ENCODE assay signal across 1 cellular context in genomic region chr9:37465249-37466036, GRCh38.
TF ChIP-seq lines count a peak whose summit lies in the region.

ZBTB5 (minus strand) TSS chr9:37465450; CDS start chr9:37442551, 22,899 bp downstream.

TF ChIP-seq in K562, 482 proteins besides CTCF, POLR2A, EP300 and RAD21 (continued from another document and continues in another):
- TF ChIP-seq GMEB1 (CRISPR knock-in tag; IDR thresholded peaks at IDR 0.05), result no peak
- TF ChIP-seq GABPA (tag; conservative IDR thresholded peaks at IDR 0.05; ENCODE audit: low read depth), result peak; percentile 97
- no peak for TF ChIP-seq CTBP1 (IDR thresholded peaks at IDR 0.05; ENCODE audit: borderline replicate concordance)
- no peak for TF ChIP-seq YBX1 (IDR thresholded peaks at IDR 0.05)
- no peak for TF ChIP-seq ZNF280A (IDR thresholded peaks at IDR 0.05; ENCODE audit: low read depth, partially characterized antibody)
- peak; percentile 37; the same call in 1 of the 2 replicates for TF ChIP-seq DPF2 (IDR thresholded peaks at IDR 0.05)
- TF ChIP-seq MIER1 (IDR thresholded peaks at IDR 0.05; ENCODE audit: low read depth), result no peak
- no peak for TF ChIP-seq CCAR2 (IDR thresholded peaks at IDR 0.05; ENCODE audit: low read depth, low read length)
- no peak for TF ChIP-seq ZNF668 (CRISPR knock-in tag; IDR thresholded peaks at IDR 0.05)
- TF ChIP-seq ZNF280B (CRISPR knock-in tag; IDR thresholded peaks at IDR 0.05), result no peak
- no peak for TF ChIP-seq MAFF (IDR thresholded peaks at IDR 0.05; ENCODE audit: low read length)
- TF ChIP-seq KLF1 (tag; IDR thresholded peaks at IDR 0.05), result no peak
- TF ChIP-seq CXXC5 (CRISPR knock-in tag; IDR thresholded peaks at IDR 0.05), result peak; percentile 92
- TF ChIP-seq NFE2L1 (tag; IDR thresholded peaks at IDR 0.05; ENCODE audit: borderline replicate concordance, low read depth), result no peak
- TF ChIP-seq TEAD4 (IDR thresholded peaks at IDR 0.05; ENCODE audit: low read length), result no peak
- TF ChIP-seq TEAD4 (CRISPR knock-in tag; IDR thresholded peaks at IDR 0.05; ENCODE audit: borderline replicate concordance), result no peak
- peak; percentile 79 for TF ChIP-seq LCOR (CRISPR knock-in tag; IDR thresholded peaks at IDR 0.05)
- TF ChIP-seq E2F8 (IDR thresholded peaks at IDR 0.05; ENCODE audit: low read depth, partially characterized antibody), result peak; percentile 45
- TF ChIP-seq HINFP (tag; conservative IDR thresholded peaks at IDR 0.05; ENCODE audit: low read depth), result no peak
- no peak for TF ChIP-seq E2F3 (CRISPR knock-in tag; IDR thresholded peaks at IDR 0.05)
- TF ChIP-seq ZEB2 (IDR thresholded peaks at IDR 0.05), result no peak
- TF ChIP-seq RCOR1 (IDR thresholded peaks at IDR 0.05; ENCODE audit: borderline replicate concordance in 1 of 2, low read depth in 2 of 2, low read length in 2 of 2), result no peak
- no peak for TF ChIP-seq FOXJ3 (CRISPR knock-in tag; IDR thresholded peaks at IDR 0.05)
- TF ChIP-seq EWSR1 (IDR thresholded peaks at IDR 0.05; ENCODE audit: borderline replicate concordance, low read depth, partially characterized antibody), result no peak
- TF ChIP-seq ILK (tag; IDR thresholded peaks at IDR 0.05; ENCODE audit: borderline replicate concordance, low read depth), result no peak
- no peak for TF ChIP-seq CBX5 (IDR thresholded peaks at IDR 0.05; ENCODE audit: borderline replicate concordance, low read depth)
- TF ChIP-seq BHLHE40 (IDR thresholded peaks at IDR 0.05; ENCODE audit: low read length), result no peak
- TF ChIP-seq GTF2B (IDR thresholded peaks at IDR 0.05; ENCODE audit: extremely low read depth, insufficient read length), result no peak
- no peak for TF ChIP-seq ELF1 (tag; IDR thresholded peaks at IDR 0.05)
- no peak for TF ChIP-seq GATAD2B (IDR thresholded peaks at IDR 0.05; ENCODE audit: borderline replicate concordance)
- peak; percentile 94 for TF ChIP-seq MTA1 (IDR thresholded peaks at IDR 0.05; ENCODE audit: borderline replicate concordance)
- no peak for TF ChIP-seq RBBP5 (IDR thresholded peaks at IDR 0.05; ENCODE audit: borderline replicate concordance, insufficient read depth, low read length, poor library complexity, severe bottlenecking)
- no peak for TF ChIP-seq ZNF57 (CRISPR knock-in tag; IDR thresholded peaks at IDR 0.05)
- no peak for TF ChIP-seq GABPB2 (CRISPR knock-in tag; conservative IDR thresholded peaks at IDR 0.05)
- no peak for TF ChIP-seq TAF9B (IDR thresholded peaks at IDR 0.05; ENCODE audit: partially characterized antibody)
- no peak for TF ChIP-seq ELF4 (CRISPR knock-in tag; IDR thresholded peaks at IDR 0.05)
- TF ChIP-seq CHD7 (IDR thresholded peaks at IDR 0.05; ENCODE audit: low read depth, low read length), result no peak
- no peak for TF ChIP-seq ZNF695 (CRISPR knock-in tag; IDR thresholded peaks at IDR 0.05)
- no peak for TF ChIP-seq XRCC4 (IDR thresholded peaks at IDR 0.05; ENCODE audit: extremely low read depth, insufficient read depth, insufficient read length)
- no peak for TF ChIP-seq KDM1A (IDR thresholded peaks at IDR 0.05)
